ENCODE assay signal across 1 cellular context in the genomic region with DNA sequence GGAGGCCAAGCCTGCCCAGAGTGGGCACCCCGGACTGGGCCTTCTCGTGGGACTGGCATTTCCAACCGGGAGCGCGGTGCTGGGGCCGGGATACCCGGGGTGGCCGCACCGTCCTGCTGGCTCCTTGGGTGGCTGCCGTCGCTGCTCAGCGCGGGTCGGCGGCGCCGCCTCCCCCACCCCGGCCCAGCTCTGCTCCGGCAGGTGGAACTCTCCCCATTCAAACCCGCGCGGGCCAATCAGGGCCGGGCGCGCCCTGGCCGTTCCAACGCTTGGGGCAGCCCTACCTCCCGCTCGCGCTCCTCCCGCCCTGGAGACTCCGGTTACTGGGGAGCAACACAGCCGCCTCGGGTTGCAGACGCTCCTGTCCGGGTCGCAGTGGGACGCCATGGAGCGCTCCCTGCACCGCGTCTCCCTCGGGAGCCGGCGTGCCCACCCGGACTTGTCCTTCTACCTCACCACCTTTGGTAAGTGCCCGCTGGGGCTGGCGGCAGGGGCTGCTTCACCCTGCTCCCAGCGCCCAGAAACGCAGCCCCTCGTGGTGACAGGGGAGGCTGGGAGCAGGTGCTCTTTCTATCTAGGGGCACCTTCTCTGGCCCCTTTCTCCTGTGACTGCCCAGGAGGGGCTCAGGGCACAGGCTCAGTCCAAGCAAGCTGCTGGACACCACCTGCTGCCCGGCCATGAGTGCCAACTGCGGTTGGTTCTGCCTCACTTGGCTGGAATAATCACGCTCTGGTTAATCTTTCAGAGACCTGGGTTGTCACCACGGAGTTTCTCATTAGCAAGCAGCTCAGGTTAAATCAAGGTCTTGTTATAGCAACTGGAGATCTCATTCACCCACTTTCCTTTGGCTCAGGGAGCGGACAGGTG.
TF ChIP-seq lines count a peak whose summit lies in the region.

A gene (plus strand): TSS at position 310 of the 868 bp plus-strand sequence. CDS start 76 bp downstream, at position 386.

TF ChIP-seq in HepG2, 621 proteins besides CTCF, POLR2A, EP300 and RAD21 (continued from another document and continues in another):
- TF ChIP-seq JUNB (CRISPR knock-in tag; IDR thresholded peaks at IDR 0.05; ENCODE audit: borderline replicate concordance) = no peak
- peak; percentile 39; the same call in 1 of the 2 replicates for TF ChIP-seq MEIS2 (CRISPR knock-in tag; IDR thresholded peaks at IDR 0.05)
- TF ChIP-seq ATF7-NPFF (CRISPR knock-in tag; IDR thresholded peaks at IDR 0.05; ENCODE audit: low read depth) = peak; percentile 91; the same call in 1 of the 2 replicates
- no peak for TF ChIP-seq ZNF12 (CRISPR knock-in tag; IDR thresholded peaks at IDR 0.05)
- TF ChIP-seq, protein P1, sequence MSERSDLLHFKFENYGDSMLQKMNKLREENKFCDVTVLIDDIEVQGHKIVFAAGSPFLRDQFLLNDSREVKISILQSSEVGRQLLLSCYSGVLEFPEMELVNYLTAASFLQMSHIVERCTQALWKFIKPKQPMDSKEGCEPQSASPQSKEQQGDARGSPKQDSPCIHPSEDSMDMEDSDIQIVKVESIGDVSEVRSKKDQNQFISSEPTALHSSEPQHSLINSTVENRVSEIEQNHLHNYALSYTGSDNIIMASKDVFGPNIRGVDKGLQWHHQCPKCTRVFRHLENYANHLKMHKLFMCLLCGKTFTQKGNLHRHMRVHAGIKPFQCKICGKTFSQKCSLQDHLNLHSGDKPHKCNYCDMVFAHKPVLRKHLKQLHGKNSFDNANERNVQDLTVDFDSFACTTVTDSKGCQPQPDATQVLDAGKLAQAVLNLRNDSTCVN (CRISPR knock-in tag; IDR thresholded peaks at IDR 0.05; ENCODE audit: borderline replicate concordance) = no peak
- TF ChIP-seq ZBTB20 (CRISPR knock-in tag; IDR thresholded peaks at IDR 0.05; ENCODE audit: borderline replicate concordance, low read depth) = no peak
- TF ChIP-seq BCL6 (CRISPR knock-in tag; IDR thresholded peaks at IDR 0.05) = no peak
- no peak for TF ChIP-seq ZNF367 (CRISPR knock-in tag; IDR thresholded peaks at IDR 0.05; ENCODE audit: borderline replicate concordance)
- TF ChIP-seq SSRP1 (CRISPR knock-in tag; IDR thresholded peaks at IDR 0.05) = no peak
- TF ChIP-seq, protein P2, sequence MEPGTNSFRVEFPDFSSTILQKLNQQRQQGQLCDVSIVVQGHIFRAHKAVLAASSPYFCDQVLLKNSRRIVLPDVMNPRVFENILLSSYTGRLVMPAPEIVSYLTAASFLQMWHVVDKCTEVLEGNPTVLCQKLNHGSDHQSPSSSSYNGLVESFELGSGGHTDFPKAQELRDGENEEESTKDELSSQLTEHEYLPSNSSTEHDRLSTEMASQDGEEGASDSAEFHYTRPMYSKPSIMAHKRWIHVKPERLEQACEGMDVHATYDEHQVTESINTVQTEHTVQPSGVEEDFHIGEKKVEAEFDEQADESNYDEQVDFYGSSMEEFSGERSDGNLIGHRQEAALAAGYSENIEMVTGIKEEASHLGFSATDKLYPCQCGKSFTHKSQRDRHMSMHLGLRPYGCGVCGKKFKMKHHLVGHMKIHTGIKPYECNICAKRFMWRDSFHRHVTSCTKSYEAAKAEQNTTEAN (CRISPR knock-in tag; conservative IDR thresholded peaks at IDR 0.05) = 0 out of 2 replicates have a peak, but pooled peaks have one; percentile 62
- peak; percentile 76 for TF ChIP-seq HDAC1 (CRISPR knock-in tag; IDR thresholded peaks at IDR 0.05)
- TF ChIP-seq BRCA1 (CRISPR knock-in tag; IDR thresholded peaks at IDR 0.05) = peak; percentile 75; the same call in 1 of the 2 replicates
- TF ChIP-seq, protein P3, sequence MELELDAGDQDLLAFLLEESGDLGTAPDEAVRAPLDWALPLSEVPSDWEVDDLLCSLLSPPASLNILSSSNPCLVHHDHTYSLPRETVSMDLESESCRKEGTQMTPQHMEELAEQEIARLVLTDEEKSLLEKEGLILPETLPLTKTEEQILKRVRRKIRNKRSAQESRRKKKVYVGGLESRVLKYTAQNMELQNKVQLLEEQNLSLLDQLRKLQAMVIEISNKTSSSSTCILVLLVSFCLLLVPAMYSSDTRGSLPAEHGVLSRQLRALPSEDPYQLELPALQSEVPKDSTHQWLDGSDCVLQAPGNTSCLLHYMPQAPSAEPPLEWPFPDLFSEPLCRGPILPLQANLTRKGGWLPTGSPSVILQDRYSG (CRISPR knock-in tag; IDR thresholded peaks at IDR 0.05) = no peak
- TF ChIP-seq, protein P4, sequence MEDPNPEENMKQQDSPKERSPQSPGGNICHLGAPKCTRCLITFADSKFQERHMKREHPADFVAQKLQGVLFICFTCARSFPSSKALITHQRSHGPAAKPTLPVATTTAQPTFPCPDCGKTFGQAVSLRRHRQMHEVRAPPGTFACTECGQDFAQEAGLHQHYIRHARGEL (CRISPR knock-in tag; IDR thresholded peaks at IDR 0.05) = no peak
- no peak for TF ChIP-seq ZSCAN22 (CRISPR knock-in tag; IDR thresholded peaks at IDR 0.05)
- TF ChIP-seq NRL (CRISPR knock-in tag; IDR thresholded peaks at IDR 0.05; ENCODE audit: borderline replicate concordance) = peak; percentile 71; the same call in 1 of the 2 replicates
- TF ChIP-seq, protein P5, sequence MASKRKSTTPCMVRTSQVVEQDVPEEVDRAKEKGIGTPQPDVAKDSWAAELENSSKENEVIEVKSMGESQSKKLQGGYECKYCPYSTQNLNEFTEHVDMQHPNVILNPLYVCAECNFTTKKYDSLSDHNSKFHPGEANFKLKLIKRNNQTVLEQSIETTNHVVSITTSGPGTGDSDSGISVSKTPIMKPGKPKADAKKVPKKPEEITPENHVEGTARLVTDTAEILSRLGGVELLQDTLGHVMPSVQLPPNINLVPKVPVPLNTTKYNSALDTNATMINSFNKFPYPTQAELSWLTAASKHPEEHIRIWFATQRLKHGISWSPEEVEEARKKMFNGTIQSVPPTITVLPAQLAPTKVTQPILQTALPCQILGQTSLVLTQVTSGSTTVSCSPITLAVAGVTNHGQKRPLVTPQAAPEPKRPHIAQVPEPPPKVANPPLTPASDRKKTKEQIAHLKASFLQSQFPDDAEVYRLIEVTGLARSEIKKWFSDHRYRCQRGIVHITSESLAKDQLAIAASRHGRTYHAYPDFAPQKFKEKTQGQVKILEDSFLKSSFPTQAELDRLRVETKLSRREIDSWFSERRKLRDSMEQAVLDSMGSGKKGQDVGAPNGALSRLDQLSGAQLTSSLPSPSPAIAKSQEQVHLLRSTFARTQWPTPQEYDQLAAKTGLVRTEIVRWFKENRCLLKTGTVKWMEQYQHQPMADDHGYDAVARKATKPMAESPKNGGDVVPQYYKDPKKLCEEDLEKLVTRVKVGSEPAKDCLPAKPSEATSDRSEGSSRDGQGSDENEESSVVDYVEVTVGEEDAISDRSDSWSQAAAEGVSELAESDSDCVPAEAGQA (IDR thresholded peaks at IDR 0.05; ENCODE audit: low read depth) = no peak
- TF ChIP-seq, protein P5 (CRISPR knock-in tag; IDR thresholded peaks at IDR 0.05; ENCODE audit: borderline replicate concordance) = no peak
- TF ChIP-seq HDAC2 (CRISPR knock-in tag; IDR thresholded peaks at IDR 0.05) = peak; percentile 30; the same call in 1 of the 2 replicates
- TF ChIP-seq, protein P6, sequence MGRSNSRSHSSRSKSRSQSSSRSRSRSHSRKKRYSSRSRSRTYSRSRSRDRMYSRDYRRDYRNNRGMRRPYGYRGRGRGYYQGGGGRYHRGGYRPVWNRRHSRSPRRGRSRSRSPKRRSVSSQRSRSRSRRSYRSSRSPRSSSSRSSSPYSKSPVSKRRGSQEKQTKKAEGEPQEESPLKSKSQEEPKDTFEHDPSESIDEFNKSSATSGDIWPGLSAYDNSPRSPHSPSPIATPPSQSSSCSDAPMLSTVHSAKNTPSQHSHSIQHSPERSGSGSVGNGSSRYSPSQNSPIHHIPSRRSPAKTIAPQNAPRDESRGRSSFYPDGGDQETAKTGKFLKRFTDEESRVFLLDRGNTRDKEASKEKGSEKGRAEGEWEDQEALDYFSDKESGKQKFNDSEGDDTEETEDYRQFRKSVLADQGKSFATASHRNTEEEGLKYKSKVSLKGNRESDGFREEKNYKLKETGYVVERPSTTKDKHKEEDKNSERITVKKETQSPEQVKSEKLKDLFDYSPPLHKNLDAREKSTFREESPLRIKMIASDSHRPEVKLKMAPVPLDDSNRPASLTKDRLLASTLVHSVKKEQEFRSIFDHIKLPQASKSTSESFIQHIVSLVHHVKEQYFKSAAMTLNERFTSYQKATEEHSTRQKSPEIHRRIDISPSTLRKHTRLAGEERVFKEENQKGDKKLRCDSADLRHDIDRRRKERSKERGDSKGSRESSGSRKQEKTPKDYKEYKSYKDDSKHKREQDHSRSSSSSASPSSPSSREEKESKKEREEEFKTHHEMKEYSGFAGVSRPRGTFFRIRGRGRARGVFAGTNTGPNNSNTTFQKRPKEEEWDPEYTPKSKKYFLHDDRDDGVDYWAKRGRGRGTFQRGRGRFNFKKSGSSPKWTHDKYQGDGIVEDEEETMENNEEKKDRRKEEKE (IDR thresholded peaks at IDR 0.05) = no peak
- no peak for TF ChIP-seq NBN (conservative IDR thresholded peaks at IDR 0.05)
- TF ChIP-seq, protein P7, sequence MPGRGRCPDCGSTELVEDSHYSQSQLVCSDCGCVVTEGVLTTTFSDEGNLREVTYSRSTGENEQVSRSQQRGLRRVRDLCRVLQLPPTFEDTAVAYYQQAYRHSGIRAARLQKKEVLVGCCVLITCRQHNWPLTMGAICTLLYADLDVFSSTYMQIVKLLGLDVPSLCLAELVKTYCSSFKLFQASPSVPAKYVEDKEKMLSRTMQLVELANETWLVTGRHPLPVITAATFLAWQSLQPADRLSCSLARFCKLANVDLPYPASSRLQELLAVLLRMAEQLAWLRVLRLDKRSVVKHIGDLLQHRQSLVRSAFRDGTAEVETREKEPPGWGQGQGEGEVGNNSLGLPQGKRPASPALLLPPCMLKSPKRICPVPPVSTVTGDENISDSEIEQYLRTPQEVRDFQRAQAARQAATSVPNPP (CRISPR knock-in tag; IDR thresholded peaks at IDR 0.05) = peak; percentile 75; the same call in 1 of the 2 replicates
- TF ChIP-seq SOX6 (IDR thresholded peaks at IDR 0.05) = no peak
- TF ChIP-seq SOX6 (CRISPR knock-in tag; IDR thresholded peaks at IDR 0.05) = peak; percentile 44
- TF ChIP-seq, protein P8, sequence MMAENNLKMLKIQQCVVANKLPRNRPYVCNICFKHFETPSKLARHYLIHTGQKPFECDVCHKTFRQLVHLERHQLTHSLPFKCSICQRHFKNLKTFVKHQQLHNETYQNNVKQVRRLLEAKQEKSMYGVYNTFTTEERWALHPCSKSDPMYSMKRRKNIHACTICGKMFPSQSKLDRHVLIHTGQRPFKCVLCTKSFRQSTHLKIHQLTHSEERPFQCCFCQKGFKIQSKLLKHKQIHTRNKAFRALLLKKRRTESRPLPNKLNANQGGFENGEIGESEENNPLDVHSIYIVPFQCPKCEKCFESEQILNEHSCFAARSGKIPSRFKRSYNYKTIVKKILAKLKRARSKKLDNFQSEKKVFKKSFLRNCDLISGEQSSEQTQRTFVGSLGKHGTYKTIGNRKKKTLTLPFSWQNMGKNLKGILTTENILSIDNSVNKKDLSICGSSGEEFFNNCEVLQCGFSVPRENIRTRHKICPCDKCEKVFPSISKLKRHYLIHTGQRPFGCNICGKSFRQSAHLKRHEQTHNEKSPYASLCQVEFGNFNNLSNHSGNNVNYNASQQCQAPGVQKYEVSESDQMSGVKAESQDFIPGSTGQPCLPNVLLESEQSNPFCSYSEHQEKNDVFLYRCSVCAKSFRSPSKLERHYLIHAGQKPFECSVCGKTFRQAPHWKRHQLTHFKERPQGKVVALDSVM (CRISPR knock-in tag; IDR thresholded peaks at IDR 0.05) = peak; percentile 50; the same call in 1 of the 2 replicates
- TF ChIP-seq MAFF (IDR thresholded peaks at IDR 0.05; ENCODE audit: low read depth, low read length) = no peak
- no peak for TF ChIP-seq ZNF781 (CRISPR knock-in tag; IDR thresholded peaks at IDR 0.05; ENCODE audit: borderline replicate concordance, not compliant biosample characterization)
- no peak for TF ChIP-seq ZNF7 (CRISPR knock-in tag; IDR thresholded peaks at IDR 0.05)
- peak; percentile 88 for TF ChIP-seq ZFP90 (CRISPR knock-in tag; IDR thresholded peaks at IDR 0.05; ENCODE audit: borderline replicate concordance)
- TF ChIP-seq ZNF879 (CRISPR knock-in tag; IDR thresholded peaks at IDR 0.05) = 0 out of 2 replicates have a peak, but pooled peaks have one; percentile 52
- TF ChIP-seq, protein P9, sequence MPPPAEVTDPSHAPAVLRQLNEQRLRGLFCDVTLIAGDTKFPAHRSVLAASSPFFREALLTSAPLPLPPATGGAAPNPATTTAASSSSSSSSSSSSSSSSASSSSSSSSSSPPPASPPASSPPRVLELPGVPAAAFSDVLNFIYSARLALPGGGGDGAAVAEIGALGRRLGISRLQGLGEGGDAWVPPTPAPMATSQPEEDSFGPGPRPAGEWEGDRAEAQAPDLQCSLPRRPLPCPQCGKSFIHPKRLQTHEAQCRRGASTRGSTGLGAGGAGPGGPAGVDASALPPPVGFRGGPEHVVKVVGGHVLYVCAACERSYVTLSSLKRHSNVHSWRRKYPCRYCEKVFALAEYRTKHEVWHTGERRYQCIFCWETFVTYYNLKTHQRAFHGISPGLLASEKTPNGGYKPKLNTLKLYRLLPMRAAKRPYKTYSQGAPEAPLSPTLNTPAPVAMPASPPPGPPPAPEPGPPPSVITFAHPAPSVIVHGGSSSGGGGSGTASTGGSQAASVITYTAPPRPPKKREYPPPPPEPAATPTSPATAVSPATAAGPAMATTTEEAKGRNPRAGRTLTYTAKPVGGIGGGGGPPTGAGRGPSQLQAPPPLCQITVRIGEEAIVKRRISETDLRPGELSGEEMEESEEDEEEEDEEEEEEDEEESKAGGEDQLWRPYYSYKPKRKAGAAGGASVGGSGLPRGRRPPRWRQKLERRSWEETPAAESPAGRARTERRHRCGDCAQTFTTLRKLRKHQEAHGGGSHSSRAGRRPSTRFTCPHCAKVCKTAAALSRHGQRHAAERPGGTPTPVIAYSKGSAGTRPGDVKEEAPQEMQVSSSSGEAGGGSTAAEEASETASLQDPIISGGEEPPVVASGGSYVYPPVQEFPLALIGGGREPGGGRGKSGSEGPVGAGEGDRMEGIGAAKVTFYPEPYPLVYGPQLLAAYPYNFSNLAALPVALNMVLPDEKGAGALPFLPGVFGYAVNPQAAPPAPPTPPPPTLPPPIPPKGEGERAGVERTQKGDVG (CRISPR knock-in tag; IDR thresholded peaks at IDR 0.05; ENCODE audit: borderline replicate concordance) = no peak
- no peak for TF ChIP-seq GATAD2A (CRISPR knock-in tag; IDR thresholded peaks at IDR 0.05)
- no peak for TF ChIP-seq ZNF674 (CRISPR knock-in tag; IDR thresholded peaks at IDR 0.05; ENCODE audit: low read depth)
- TF ChIP-seq NFATC3 (CRISPR knock-in tag; IDR thresholded peaks at IDR 0.05) = no peak
- no peak; the same call in 1 of the 2 replicates for TF ChIP-seq NAIF1 (CRISPR knock-in tag; IDR thresholded peaks at IDR 0.05; ENCODE audit: borderline replicate concordance)
